11 cellular contexts compared by ENCODE assay signal in genomic region chr9:120388000-120388855, GRCh38.
DNase-seq lines count a peak whose midpoint lies in the region; TF ChIP-seq lines count a peak whose summit lies in the region.
"Had no signal": no experiment of that assay in that cellular context is flagged by ENCODE, and none has a peak within 500 bp of the region (broad histone marks: within the 10 kb centered on the region; RNA-seq: fewer than 3 reads in every experiment).

No MANE protein-coding gene starts in this region.

- no peaks in the 10 kb centered on the region for H3K79me2 ChIP-seq in osteoblast (ENCODE audit: insufficient read depth, low read length)

- no peak for TF ChIP-seq CTCF in left ventricle myocardium inferior (IDR thresholded peaks at IDR 0.05; ENCODE audit: borderline replicate concordance)
- no peak for TF ChIP-seq CTCF in osteoblast (IDR thresholded peaks at IDR 0.05; ENCODE audit: extremely low read depth, low read depth, low read length)

- H3K4me3 ChIP-seq in left ventricle myocardium inferior = no peak overlapping the region
- no peak overlapping the region for H3K4me3 ChIP-seq in osteoblast (ENCODE audit: insufficient read depth, low read length)
- H3K4me3 ChIP-seq: cardiac muscle cell, gastroesophageal sphincter had no signal

- intact Hi-C loops in left ventricle myocardium inferior (cut with micrococcal nuclease) = no loop called here

- H3K4me2 ChIP-seq in osteoblast (ENCODE audit: insufficient read depth, low read length) = no peak overlapping the region

- no peaks in the 10 kb centered on the region for H4K20me1 ChIP-seq in osteoblast (ENCODE audit: insufficient read depth, low read length)

- peak; percentile 39 for DNase-seq in EH (ENCODE audit: low read depth)
- peak; percentile 76 for DNase-seq in NCI-H748 (lab: John Stamatoyannopoulos, UW; ENCODE audit: unreplicated experiment)
- peak; percentile 45 for DNase-seq in left ventricle myocardium inferior
- DNase-seq in osteoblast (ENCODE audit: insufficient read length, low spot score, missing footprints) = no peak
- no peak for DNase-seq in SIG-M5 (lab: John Stamatoyannopoulos, UW)
- no peak for DNase-seq in NCI-H1436 treated with DMSO at 0.1 percent for 48 hours (lab: John Stamatoyannopoulos, UW)
- no peak for DNase-seq in NCI-H2196 treated with DMSO at 0.1 percent for 48 hours (lab: John Stamatoyannopoulos, UW; ENCODE audit: unreplicated experiment)
- DNase-seq: EL; stimulated activated CD4-positive, alpha-beta T cell treated with anti-CD3 and anti-CD28 coated beads, Interleukin-4, amount 100 ng/mL, for 4 hours had no signal

- H3K27me3 ChIP-seq in left ventricle myocardium inferior (ENCODE audit: low read depth) (no peaks in the 10 kb centered on the region), osteoblast (ENCODE audit: insufficient read depth, low read length) (no peaks in the 10 kb centered on the region)
- H3K27me3 ChIP-seq: cardiac muscle cell, gastroesophageal sphincter had no signal

- peak overlapping the region; percentile 51 for H3K27ac ChIP-seq in left ventricle myocardium inferior (replicated peaks)
- H3K27ac ChIP-seq in osteoblast (ENCODE audit: low read depth, low read length) = peak overlapping the region; percentile 3
- H3K27ac ChIP-seq: cardiac muscle cell, gastroesophageal sphincter had no signal

- H3K4me1 ChIP-seq in left ventricle myocardium inferior = peaks cover 32% of the 10 kb centered on the region
- H3K4me1 ChIP-seq in osteoblast (ENCODE audit: insufficient read depth, low read length) = peaks cover 33% of the 10 kb centered on the region

- H3K36me3 ChIP-seq in left ventricle myocardium inferior (peaks cover 41% of the 10 kb centered on the region), osteoblast (ENCODE audit: insufficient read depth, low read length) (peaks cover 51% of the 10 kb centered on the region)

- no peak overlapping the region for H2AFZ ChIP-seq in osteoblast (ENCODE audit: low read length)

- H3K9me3 ChIP-seq in left ventricle myocardium inferior (replicated peaks) = no peaks in the 10 kb centered on the region
- no peaks in the 10 kb centered on the region for H3K9me3 ChIP-seq in osteoblast (ENCODE audit: low read depth, low read length)
- H3K9me3 ChIP-seq: gastroesophageal sphincter had no signal

Comparison
In these comparisons a context has a peak if more than half of its experiments do, and no peak if none do; other contexts are left out.
1. DNase-seq: peak in EH (single experiment), NCI-H748 (single experiment) and left ventricle myocardium inferior (single experiment); none in osteoblast (single experiment), SIG-M5 (single experiment), NCI-H1436 treated with DMSO at 0.1 percent for 48 hours (single experiment) and NCI-H2196 treated with DMSO at 0.1 percent for 48 hours (single experiment).